ENCODE assay signal across 9 cellular contexts in genomic region chr6:166588691-166589333, GRCh38. TPM values are rescaled to one million over a fixed set of nuclear protein-coding genes. Genes with fewer than 3 reads are reported as not detected.
DNase-seq lines count a peak whose midpoint lies in the region; ATAC-seq, FAIRE-seq and TF ChIP-seq lines count a peak whose summit lies in the region.
"Had no signal": no experiment of that assay in that cellular context is flagged by ENCODE, and none has a peak within 500 bp of the region (broad histone marks: within the 10 kb centered on the region; RNA-seq: fewer than 3 reads in every experiment).

No MANE protein-coding gene starts in this region.

- H3K4me2 ChIP-seq in mesenchymal stem cell (ENCODE audit: low read length, poor library complexity, severe bottlenecking) = peak overlapping the region; percentile 70

- DNase-seq in G401 (ENCODE audit: low spot score) = peak; percentile 83
- peak; percentile 15 for DNase-seq in H54 (ENCODE audit: insufficient read length, low spot score)
- DNase-seq in mesenchymal stem cell = peak; percentile 60
- DNase-seq in adrenal gland = no peak
- DNase-seq in NCI-H510A (lab: John Stamatoyannopoulos, UW) = no peak
- no peak for DNase-seq in NCI-H748 treated with DMSO at 0.1 percent for 48 hours (lab: John Stamatoyannopoulos, UW)
- no peak for DNase-seq in NCI-H345 treated with DMSO at 0.1 percent for 48 hours (lab: John Stamatoyannopoulos, UW; ENCODE audit: unreplicated experiment)

- TF ChIP-seq POLR2A in H54 (IDR thresholded peaks at IDR 0.05; ENCODE audit: low read depth, low read length) (no peak), adrenal gland (IDR thresholded peaks at IDR 0.05) (no peak)

- no peak overlapping the region for H4K8ac ChIP-seq in mesenchymal stem cell (ENCODE audit: low read length)

- peak overlapping the region; percentile 89 to 93 for H2BK12ac ChIP-seq in mesenchymal stem cell (ENCODE audit: low read length in 2 of 2)

- H2AK5ac ChIP-seq in mesenchymal stem cell (ENCODE audit: low read length, severe bottlenecking) = peak overlapping the region; percentile 96

- H3K4me3 ChIP-seq in mesenchymal stem cell (ENCODE audit: insufficient read depth in 1 of 2, low read depth in 1 of 2, low read length in 2 of 2) (no peak overlapping the region), adrenal gland (no peak overlapping the region)
- H3K4me3 ChIP-seq: cardiac muscle cell had no signal

- H2BK120ac ChIP-seq in mesenchymal stem cell (ENCODE audit: low read depth, low read length) = no peak overlapping the region

- TF ChIP-seq CTCF in adrenal gland (IDR thresholded peaks at IDR 0.05) = no peak

- H3K4me1 ChIP-seq in mesenchymal stem cell (ENCODE audit: control insufficient read depth, insufficient read depth, low read depth, low read length) (peaks cover 15% of the 10 kb centered on the region), adrenal gland (replicated peaks in 1 of 2) (peaks cover 0 to 13% of the 10 kb centered on the region in 2 donors)

- peak; percentile 72 for ATAC-seq in SK-N-SH treated with all-trans-retinoic acid at 6 μM for 48 hours

- peak overlapping the region in 1 of 2 experiments; percentile 61 for H3K14ac ChIP-seq in mesenchymal stem cell (ENCODE audit: low read length in 2 of 2)

- FAIRE-seq in H54 (lab: Jason Lieb, UNC) = no peak

- H3K27me3 ChIP-seq in mesenchymal stem cell (ENCODE audit: control insufficient read depth in 1 of 2, insufficient read depth in 1 of 2, low read length in 2 of 2) = no peaks in the 10 kb centered on the region
- H3K27me3 ChIP-seq in adrenal gland = no peaks in the 10 kb centered on the region
- H3K27me3 ChIP-seq: cardiac muscle cell had no signal

- no peak overlapping the region for H2BK15ac ChIP-seq in mesenchymal stem cell (ENCODE audit: low read depth, poor library complexity, severe bottlenecking)

- H3K79me1 ChIP-seq in mesenchymal stem cell (replicated peaks; ENCODE audit: low read length, poor library complexity, severe bottlenecking) = peaks cover 10% of the 10 kb centered on the region

- H2BK5ac ChIP-seq in mesenchymal stem cell (ENCODE audit: low read depth, low read length, poor library complexity, severe bottlenecking) = no peak overlapping the region

- peak overlapping the region; percentile 40 to 66 for H3K4ac ChIP-seq in mesenchymal stem cell (ENCODE audit: low read depth in 1 of 2, low read length in 2 of 2)

- H2AFZ ChIP-seq in mesenchymal stem cell (ENCODE audit: low read depth, low read length) = no peak overlapping the region

- H3K27ac ChIP-seq in mesenchymal stem cell (ENCODE audit: low read length, poor library complexity, severe bottlenecking) = peak overlapping the region; percentile 67
- no peak overlapping the region for H3K27ac ChIP-seq in adrenal gland
- H3K27ac ChIP-seq: cardiac muscle cell had no signal

- peak overlapping the region; percentile 83 for H4K91ac ChIP-seq in mesenchymal stem cell (ENCODE audit: low read length)

- WGBS in mesenchymal stem cell = 76% methylated on average over 10 of the region's 11 CpGs
- WGBS in adrenal gland, 4 donors = 61 to 79% (median 76%) methylated on average over 11 of the region's 11 CpGs

- in situ Hi-C loops in G401 (cut with HindIII; ENCODE audit: low sequenced_read_pairs) = no loop called here

- H3K9me3 ChIP-seq in mesenchymal stem cell (ENCODE audit: control insufficient read depth, low read length) (no peaks in the 10 kb centered on the region), adrenal gland (replicated peaks in 1 of 3) (peaks cover 0 to 3% (median 0%) of the 10 kb centered on the region in 3 donors)

- no peak overlapping the region for H3K23ac ChIP-seq in mesenchymal stem cell (ENCODE audit: low read length in 2 of 2)

- H3K18ac ChIP-seq in mesenchymal stem cell (ENCODE audit: low read depth in 1 of 2, low read length in 2 of 2) = peak overlapping the region; percentile 76 to 84

- intact Hi-C loops in adrenal gland (cut with DNase I) = no loop called here

- H3K36me3 ChIP-seq in mesenchymal stem cell (ENCODE audit: control insufficient read depth in 1 of 2, insufficient read depth in 2 of 2, low read depth in 1 of 2, low read length in 2 of 2) = no peaks in the 10 kb centered on the region
- no peaks in the 10 kb centered on the region for H3K36me3 ChIP-seq in adrenal gland (replicated peaks in 1 of 2)
- H3K36me3 ChIP-seq: cardiac muscle cell had no signal

- H3K9ac ChIP-seq in mesenchymal stem cell (ENCODE audit: low read length) = no peak overlapping the region

TF ChIP-seq in SK-N-SH treated with all-trans-retinoic acid at 6 μM for 48 hours, 23 proteins besides CTCF, POLR2A, EP300 and RAD21:
- TF ChIP-seq ZNF565 (CRISPR knock-in tag; conservative IDR thresholded peaks at IDR 0.05; ENCODE audit: low read depth) (no peak), ISL1 (CRISPR knock-in tag; IDR thresholded peaks at IDR 0.05) (no peak), ZFP30 (CRISPR knock-in tag; IDR thresholded peaks at IDR 0.05) (no peak), ARNTL (CRISPR knock-in tag; IDR thresholded peaks at IDR 0.05; ENCODE audit: borderline replicate concordance, low read depth) (no peak), TCF4 (CRISPR knock-in tag; IDR thresholded peaks at IDR 0.05; ENCODE audit: borderline replicate concordance) (no peak), CSRNP3 (CRISPR knock-in tag; IDR thresholded peaks at IDR 0.05) (no peak), PPARA (CRISPR knock-in tag; IDR thresholded peaks at IDR 0.05; ENCODE audit: borderline replicate concordance) (no peak), ZNF8 (CRISPR knock-in tag; IDR thresholded peaks at IDR 0.05) (no peak)

RNA-seq across cellular contexts. Expression of gene RAMACL, which starts 2.3 kb away (rescaled TPM):
- total RNA-seq in G401 (2014; rRNA removed; shearing (Covaris generic)) = 4.1 and 8.0 TPM in 2 replicates
- polyA plus RNA-seq in mesenchymal stem cell (2013, experiment 1 of 2) = 0.43 TPM
- 0.37 TPM for polyA plus RNA-seq in mesenchymal stem cell (2013, experiment 2 of 2)
- total RNA-seq in adrenal gland = 1 to 10 TPM in 4 of 8 donors, under 1 TPM in 4; 0.14 to 4.2 (median 0.80) TPM
- under 1 TPM; 0.20 to 0.24 (median 0.22) TPM for polyA plus RNA-seq in adrenal gland

RNA-seq across cellular contexts. Expression of gene RPS6KA2, which starts 38.2 kb away (rescaled TPM):
- total RNA-seq in G401 (2014; rRNA removed; shearing (Covaris generic)) = 3.8 and 14.7 TPM in 2 replicates
- 141 TPM for polyA plus RNA-seq in mesenchymal stem cell (2013, experiment 1 of 2)
- 139 TPM for polyA plus RNA-seq in mesenchymal stem cell (2013, experiment 2 of 2)
- total RNA-seq in adrenal gland = 10 to 100 TPM; 18.9 to 40.4 (median 28.1) TPM
- polyA plus RNA-seq in adrenal gland = 10 to 100 TPM in 2 of 3 donors, 1 to 10 TPM in 1; 7.0 to 28.5 (median 10.2) TPM

Comparison
In these comparisons a context has a peak if more than half of its experiments do, and no peak if none do; other contexts are left out.
1. DNase-seq: peak in G401 (single experiment), H54 (single experiment) and mesenchymal stem cell (single experiment); none in adrenal gland (0 of 7), NCI-H510A (single experiment), NCI-H748 treated with DMSO at 0.1 percent for 48 hours (single experiment) and NCI-H345 treated with DMSO at 0.1 percent for 48 hours (single experiment).